In genomic region chr13:47553329-47553977, GRCh38 we compare ENCODE assay signal across 16 cellular contexts.
A peak's percentile ranks its signal among the peaks of the same experiment; 100 is the strongest.
DNase-seq lines count a peak whose midpoint lies in the region; ATAC-seq and TF ChIP-seq lines count a peak whose summit lies in the region.
"Had no signal": no experiment of that assay in that cellular context is flagged by ENCODE, and none has a peak within 500 bp of the region (broad histone marks: within the 10 kb centered on the region; RNA-seq: fewer than 3 reads in every experiment).

No MANE protein-coding gene starts in this region.

- H2BK120ac ChIP-seq in H9 (ENCODE audit: low read depth, low read length, poor library complexity, severe bottlenecking): no peak overlapping the region

- no peak overlapping the region for H2AK5ac ChIP-seq in H9 (ENCODE audit: insufficient read length, low read length)

- H3K36me3 Mint-ChIP-seq in H9 (ENCODE audit: insufficient read depth in 1 of 3, low read depth in 3 of 3) (no peaks in the 10 kb centered on the region; a peak in 1 of 7 replicates), endodermal cell (ENCODE audit: low read depth) (no peaks in the 10 kb centered on the region)
- H3K36me3 Mint-ChIP-seq in CD8-positive, alpha-beta memory T cell: no peaks in the 10 kb centered on the region
- H3K36me3 Mint-ChIP-seq: CD4-positive, CD25-positive, alpha-beta regulatory T cell had no signal

- H3K27me3 Mint-ChIP-seq in H9 (ENCODE audit: low read depth): no peaks in the 10 kb centered on the region
- no peaks in the 10 kb centered on the region for H3K27me3 Mint-ChIP-seq in endodermal cell (ENCODE audit: insufficient read depth)
- peaks cover 0 to 2% of the 10 kb centered on the region in 2 donors for H3K27me3 Mint-ChIP-seq in CD8-positive, alpha-beta memory T cell

- H3K27ac ChIP-seq in H9 (ENCODE audit: insufficient read length, low read depth, low read length) (no peak overlapping the region), endodermal cell (ENCODE audit: low read depth, low read length) (no peak overlapping the region), left ventricle myocardium inferior (replicated peaks) (no peak overlapping the region)
- H3K27ac ChIP-seq in CD8-positive, alpha-beta memory T cell (ENCODE audit: low read depth, low read length): no peak overlapping the region
- H3K27ac ChIP-seq: GM23248 had no signal

- no peak overlapping the region for H4K91ac ChIP-seq in H9 (ENCODE audit: insufficient read length, low read depth, low read length)

- no peaks in the 10 kb centered on the region for H3K9me3 ChIP-seq in H9 (ENCODE audit: control insufficient read depth, low read depth, low read length)
- no peaks in the 10 kb centered on the region for H3K9me3 ChIP-seq in endodermal cell (ENCODE audit: control insufficient read depth, low read length)
- H3K9me3 ChIP-seq in CD8-positive, alpha-beta memory T cell (ENCODE audit: low read length): no peaks in the 10 kb centered on the region
- no peaks in the 10 kb centered on the region for H3K9me3 ChIP-seq in left ventricle myocardium inferior (replicated peaks)
- H3K9me3 ChIP-seq: BE2C, Caco-2, HAP-1 had no signal

- no peak overlapping the region for H2BK12ac ChIP-seq in H9 (ENCODE audit: insufficient read length, low read depth, low read length)

- no peak overlapping the region for H3K14ac ChIP-seq in H9 (ENCODE audit: insufficient read depth, low read length)

- no peaks in the 10 kb centered on the region for H3K23me2 ChIP-seq in H9 (ENCODE audit: insufficient read length, low read depth, low read length, poor library complexity, severe bottlenecking)

- H3K4me1 ChIP-seq in H9 (ENCODE audit: insufficient read depth, low read length) (peaks cover 2% of the 10 kb centered on the region; the same call in 1 of the 2 replicates), endodermal cell (ENCODE audit: control insufficient read depth, insufficient read depth, low read length) (no peaks in the 10 kb centered on the region), left ventricle myocardium inferior (no peaks in the 10 kb centered on the region)
- H3K4me1 ChIP-seq in CD8-positive, alpha-beta memory T cell (ENCODE audit: insufficient read depth, low read length): no peaks in the 10 kb centered on the region
- H3K4me1 ChIP-seq: BE2C, Caco-2, HAP-1 had no signal

- H3K4me3 Mint-ChIP-seq in H9 (no peak overlapping the region), endodermal cell (no peak overlapping the region)
- H3K4me3 Mint-ChIP-seq in CD8-positive, alpha-beta memory T cell: no peak overlapping the region
- H3K4me3 Mint-ChIP-seq: CD4-positive, CD25-positive, alpha-beta regulatory T cell had no signal

- no peak overlapping the region for H3T11ph ChIP-seq in H9 (ENCODE audit: low read length)

- CTCF ChIA-PET in CD8-positive, alpha-beta memory T cell (lab: Charles Lee): no interaction called here

- H2BK20ac ChIP-seq in H9 (ENCODE audit: low read depth, low read length, poor library complexity, severe bottlenecking): no peak overlapping the region

- no peak overlapping the region for H2AFZ ChIP-seq in H9 (ENCODE audit: low read length)
- H2AFZ ChIP-seq: GM23248 had no signal

- H3K27me3 ChIP-seq in H9 (ENCODE audit: insufficient read depth, low read length): no peaks in the 10 kb centered on the region
- H3K27me3 ChIP-seq in endodermal cell (ENCODE audit: control insufficient read depth, insufficient read depth, low read length, poor library complexity, severe bottlenecking): no peaks in the 10 kb centered on the region
- H3K27me3 ChIP-seq in CD8-positive, alpha-beta memory T cell (ENCODE audit: insufficient read depth, low read length, poor library complexity, severe bottlenecking): no peaks in the 10 kb centered on the region
- no peaks in the 10 kb centered on the region for H3K27me3 ChIP-seq in left ventricle myocardium inferior (ENCODE audit: low read depth)
- H3K27me3 ChIP-seq: BE2C had no signal

- peak overlapping the region in 2 of 3 experiments; percentile 20 to 54; a peak in 4 of 7 replicates for H3K27ac Mint-ChIP-seq in H9
- H3K27ac Mint-ChIP-seq in endodermal cell: no peak overlapping the region
- H3K27ac Mint-ChIP-seq in CD8-positive, alpha-beta memory T cell: no peak overlapping the region
- H3K27ac Mint-ChIP-seq: CD4-positive, CD25-positive, alpha-beta regulatory T cell had no signal

- POLR2A ChIA-PET in CD8-positive, alpha-beta memory T cell (lab: Charles Lee): no interaction called here

- WGBS in H9 (ENCODE audit: extremely low coverage, insufficient read length, low lambda C conversion rate): no CpG with 5 or more reads among the region's 7 CpGs
- 81 to 85% methylated on average over 7 of the region's 7 CpGs for WGBS in endodermal cell (ENCODE audit: insufficient coverage in 1 of 2, insufficient read length in 1 of 2), 2 experiments

- intact Hi-C loops in left ventricle myocardium inferior (cut with micrococcal nuclease): no loop called here

- no peaks in the 10 kb centered on the region for H3K36me3 ChIP-seq in endodermal cell (ENCODE audit: control insufficient read depth, insufficient read depth, low read length)
- no peaks in the 10 kb centered on the region for H3K36me3 ChIP-seq in CD8-positive, alpha-beta memory T cell (ENCODE audit: insufficient read depth, low read length)
- no peaks in the 10 kb centered on the region for H3K36me3 ChIP-seq in left ventricle myocardium inferior
- H3K36me3 ChIP-seq: BE2C, HAP-1 had no signal

- H4K8ac ChIP-seq in H9 (replicated peaks; ENCODE audit: insufficient read length, low read depth, low read length): no peak overlapping the region

- no peak overlapping the region for H2BK5ac ChIP-seq in H9 (ENCODE audit: insufficient read length, low read length)

- H3K4me3 ChIP-seq in endodermal cell (ENCODE audit: low read length) (no peak overlapping the region), left ventricle myocardium inferior (no peak overlapping the region)
- H3K4me3 ChIP-seq in CD8-positive, alpha-beta memory T cell (ENCODE audit: low read length): no peak overlapping the region
- H3K4me3 ChIP-seq: GM23248, HAP-1 had no signal

- H4K5ac ChIP-seq in H9 (ENCODE audit: insufficient read length, low read depth, low read length): no peak overlapping the region

- H3K9ac ChIP-seq in H9 (ENCODE audit: extremely low read depth, insufficient read length, low read length): no peak overlapping the region
- H3K9ac ChIP-seq in endodermal cell (ENCODE audit: extremely low read depth, low read length, poor library complexity, severe bottlenecking): no peak overlapping the region
- H3K9ac ChIP-seq: GM23248 had no signal

- H3K4me2 ChIP-seq in H9 (ENCODE audit: insufficient read depth, insufficient read length, low read length): no peak overlapping the region

- H2BK15ac ChIP-seq in H9 (ENCODE audit: low read depth, low read length): no peak overlapping the region

- no peaks in the 10 kb centered on the region for H4K20me1 ChIP-seq in H9 (ENCODE audit: control insufficient read depth, insufficient read depth, insufficient read length)

- no peak overlapping the region for H3K23ac ChIP-seq in H9 (ENCODE audit: insufficient read length, low read depth, low read length)

- no peaks in the 10 kb centered on the region for H3K79me2 ChIP-seq in H9 (ENCODE audit: insufficient read depth, low read length)

- no peak overlapping the region for H3K56ac ChIP-seq in H9 (ENCODE audit: insufficient read length, low read depth, low read length)

- DNase-seq in H9 (peak; percentile 36), endodermal cell (peak; percentile 51), iPS-NIHi7 (ENCODE audit: extremely low spot score) (peak; percentile 35), left ventricle myocardium inferior (no peak)
- no peak for DNase-seq in CD8-positive, alpha-beta memory T cell
- DNase-seq: ACHN; BE2C; C1 segment of cervical spinal cord; Caco-2; CD4-positive, CD25-positive, alpha-beta regulatory T cell; GDM1; GM23248; KG1 had no signal

- H3K18ac ChIP-seq in H9 (ENCODE audit: insufficient read length, low read depth, low read length): no peak overlapping the region

- H3K9me3 Mint-ChIP-seq in H9 (no peaks in the 10 kb centered on the region), endodermal cell (no peaks in the 10 kb centered on the region)
- peaks cover 0 to 2% (median 0%) of the 10 kb centered on the region in 5 donors for H3K9me3 Mint-ChIP-seq in CD8-positive, alpha-beta memory T cell

- TF ChIP-seq CTCF in H9 (conservative IDR thresholded peaks at IDR 0.05) (no peak), endodermal cell (conservative IDR thresholded peaks at IDR 0.05) (no peak), left ventricle myocardium inferior (IDR thresholded peaks at IDR 0.05; ENCODE audit: borderline replicate concordance) (no peak)

- peaks cover 17 to 18% of the 10 kb centered on the region in 2 experiments for H3K4me1 Mint-ChIP-seq in H9
- peaks cover 9% of the 10 kb centered on the region for H3K4me1 Mint-ChIP-seq in endodermal cell
- H3K4me1 Mint-ChIP-seq in CD8-positive, alpha-beta memory T cell: no peaks in the 10 kb centered on the region
- H3K4me1 Mint-ChIP-seq: CD4-positive, CD25-positive, alpha-beta regulatory T cell had no signal

- ATAC-seq in GM19328 (IDR thresholded peaks at IDR 0.05; ENCODE audit: unreplicated experiment) (no peak), GM19023 (IDR thresholded peaks at IDR 0.05; ENCODE audit: unreplicated experiment) (no peak)

- H3K79me1 ChIP-seq in H9 (ENCODE audit: insufficient read depth, low read depth, low read length, poor library complexity, severe bottlenecking): no peaks in the 10 kb centered on the region

- no peak overlapping the region for H3K4ac ChIP-seq in H9 (ENCODE audit: low read depth, low read length)

Comparison
In these comparisons a context has a peak if more than half of its experiments do, and no peak if none do; other contexts are left out.
1. DNase-seq: peak in H9 (single experiment), endodermal cell (single experiment) and iPS-NIHi7 (single experiment); none in CD8-positive, alpha-beta memory T cell (0 of 5) and left ventricle myocardium inferior (single experiment).
2. H3K27ac Mint-ChIP-seq: peak in H9 (2 of 3); none in endodermal cell (single experiment) and CD8-positive, alpha-beta memory T cell (0 of 8).